In the genomic region with DNA sequence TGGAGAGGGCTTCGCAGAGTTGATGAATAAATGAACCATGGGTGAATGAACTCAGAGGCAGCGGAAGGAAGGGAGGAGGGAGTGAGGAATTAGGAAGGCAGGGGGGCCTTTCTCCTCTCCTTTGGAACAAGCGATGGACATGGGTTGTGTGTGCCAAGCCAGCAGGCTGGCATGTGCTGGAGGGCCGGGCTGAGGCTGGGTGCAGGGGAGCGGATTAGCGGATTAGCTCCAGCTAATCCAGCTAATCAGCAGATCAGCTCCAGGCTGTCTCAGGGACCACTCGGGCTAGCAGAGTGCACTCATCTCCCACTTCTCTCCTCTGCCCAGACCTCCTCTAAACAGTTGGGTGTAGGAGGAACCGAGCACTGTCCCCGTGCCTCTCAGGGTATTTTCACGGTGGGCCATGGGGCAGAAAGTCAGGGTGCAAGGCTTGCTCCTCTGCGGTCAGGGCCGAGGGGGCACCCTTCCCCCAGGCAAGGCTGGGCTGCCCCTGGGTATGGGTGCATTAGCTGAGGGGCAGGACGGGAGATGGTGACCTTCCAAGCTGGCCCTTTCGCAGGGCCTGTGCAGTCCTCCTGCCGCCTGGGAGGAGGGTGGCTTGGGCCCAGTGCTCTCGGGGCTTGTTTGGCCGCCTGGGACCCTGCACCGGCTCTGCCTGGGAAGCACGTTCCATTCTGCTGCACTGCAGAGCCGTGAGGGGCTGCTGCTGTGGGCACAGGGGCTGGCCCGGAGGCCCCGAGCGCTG, we compare ENCODE assay signal across 1 cellular context.
TF ChIP-seq lines count a peak whose summit lies in the region.

No MANE protein-coding gene starts in this region.

TF ChIP-seq in GM23338, 12 proteins besides CTCF, POLR2A, EP300 and RAD21 (continued from another document):
- TF ChIP-seq, protein P1, sequence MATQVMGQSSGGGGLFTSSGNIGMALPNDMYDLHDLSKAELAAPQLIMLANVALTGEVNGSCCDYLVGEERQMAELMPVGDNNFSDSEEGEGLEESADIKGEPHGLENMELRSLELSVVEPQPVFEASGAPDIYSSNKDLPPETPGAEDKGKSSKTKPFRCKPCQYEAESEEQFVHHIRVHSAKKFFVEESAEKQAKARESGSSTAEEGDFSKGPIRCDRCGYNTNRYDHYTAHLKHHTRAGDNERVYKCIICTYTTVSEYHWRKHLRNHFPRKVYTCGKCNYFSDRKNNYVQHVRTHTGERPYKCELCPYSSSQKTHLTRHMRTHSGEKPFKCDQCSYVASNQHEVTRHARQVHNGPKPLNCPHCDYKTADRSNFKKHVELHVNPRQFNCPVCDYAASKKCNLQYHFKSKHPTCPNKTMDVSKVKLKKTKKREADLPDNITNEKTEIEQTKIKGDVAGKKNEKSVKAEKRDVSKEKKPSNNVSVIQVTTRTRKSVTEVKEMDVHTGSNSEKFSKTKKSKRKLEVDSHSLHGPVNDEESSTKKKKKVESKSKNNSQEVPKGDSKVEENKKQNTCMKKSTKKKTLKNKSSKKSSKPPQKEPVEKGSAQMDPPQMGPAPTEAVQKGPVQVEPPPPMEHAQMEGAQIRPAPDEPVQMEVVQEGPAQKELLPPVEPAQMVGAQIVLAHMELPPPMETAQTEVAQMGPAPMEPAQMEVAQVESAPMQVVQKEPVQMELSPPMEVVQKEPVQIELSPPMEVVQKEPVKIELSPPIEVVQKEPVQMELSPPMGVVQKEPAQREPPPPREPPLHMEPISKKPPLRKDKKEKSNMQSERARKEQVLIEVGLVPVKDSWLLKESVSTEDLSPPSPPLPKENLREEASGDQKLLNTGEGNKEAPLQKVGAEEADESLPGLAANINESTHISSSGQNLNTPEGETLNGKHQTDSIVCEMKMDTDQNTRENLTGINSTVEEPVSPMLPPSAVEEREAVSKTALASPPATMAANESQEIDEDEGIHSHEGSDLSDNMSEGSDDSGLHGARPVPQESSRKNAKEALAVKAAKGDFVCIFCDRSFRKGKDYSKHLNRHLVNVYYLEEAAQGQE (IDR thresholded peaks at IDR 0.05; ENCODE audit: unreplicated experiment) = no peak
TF ChIP-seq in GM23338: peak in this region for 0.
